In the genomic region with DNA sequence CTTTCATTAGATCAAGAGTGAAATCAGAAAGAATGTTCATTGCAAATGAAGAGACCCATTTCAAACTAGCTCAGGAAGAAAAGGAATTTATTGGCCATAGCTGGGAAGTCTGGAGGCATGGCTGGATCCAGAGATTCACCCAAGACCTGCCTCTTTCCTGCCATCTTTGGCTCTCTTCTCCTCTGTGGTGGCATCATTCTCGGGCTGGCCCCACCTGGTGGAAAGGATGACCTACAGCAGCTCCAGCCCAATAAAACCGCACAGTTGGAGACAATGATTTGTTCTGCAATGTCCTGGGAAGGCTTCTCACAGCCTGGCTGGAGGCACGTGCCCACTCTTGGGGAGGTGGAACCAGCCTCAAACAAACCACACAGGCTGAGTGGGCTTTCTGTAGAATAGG, we compare ENCODE assay signal across 1 cellular context.
TF ChIP-seq lines count a peak whose summit lies in the region.

No MANE protein-coding gene starts in this region.

TF ChIP-seq in A549, 52 proteins besides CTCF, POLR2A, EP300 and RAD21 (continued from another document):
- TF ChIP-seq REST (IDR thresholded peaks at IDR 0.05) (no peak), FOSB (CRISPR knock-in tag; IDR thresholded peaks at IDR 0.05) (no peak), ATOH8 (CRISPR knock-in tag; IDR thresholded peaks at IDR 0.05; ENCODE audit: low read depth) (no peak), ZSCAN20 (CRISPR knock-in tag; IDR thresholded peaks at IDR 0.05) (no peak), EHF (CRISPR knock-in tag; IDR thresholded peaks at IDR 0.05) (no peak), USF2 (IDR thresholded peaks at IDR 0.05) (no peak), CBX2 (IDR thresholded peaks at IDR 0.05; ENCODE audit: borderline replicate concordance, low read depth) (no peak), MYC (IDR thresholded peaks at IDR 0.05; ENCODE audit: borderline replicate concordance, low read length) (no peak), E2F6 (IDR thresholded peaks at IDR 0.05; ENCODE audit: borderline replicate concordance, low read depth) (no peak), ZFP36 (IDR thresholded peaks at IDR 0.05; ENCODE audit: borderline replicate concordance, partially characterized antibody) (no peak), SMC3 (IDR thresholded peaks at IDR 0.05) (no peak), HOXA7 (CRISPR knock-in tag; IDR thresholded peaks at IDR 0.05) (no peak), ZC3H11A (IDR thresholded peaks at IDR 0.05) (no peak)
